In genomic region chr6:42281016-42281533, GRCh38 we compare ENCODE assay signal across 1 cellular context.
TF ChIP-seq lines count a peak whose summit lies in the region.

No MANE protein-coding gene starts in this region.

TF ChIP-seq in WTC11, 78 proteins besides CTCF, POLR2A, EP300 and RAD21 (continued from another document):
- TF ChIP-seq E2F4 (CRISPR knock-in tag; IDR thresholded peaks at IDR 0.05; ENCODE audit: borderline replicate concordance, low read depth) = no peak
